ENCODE assay signal across 1 cellular context in the genomic region with DNA sequence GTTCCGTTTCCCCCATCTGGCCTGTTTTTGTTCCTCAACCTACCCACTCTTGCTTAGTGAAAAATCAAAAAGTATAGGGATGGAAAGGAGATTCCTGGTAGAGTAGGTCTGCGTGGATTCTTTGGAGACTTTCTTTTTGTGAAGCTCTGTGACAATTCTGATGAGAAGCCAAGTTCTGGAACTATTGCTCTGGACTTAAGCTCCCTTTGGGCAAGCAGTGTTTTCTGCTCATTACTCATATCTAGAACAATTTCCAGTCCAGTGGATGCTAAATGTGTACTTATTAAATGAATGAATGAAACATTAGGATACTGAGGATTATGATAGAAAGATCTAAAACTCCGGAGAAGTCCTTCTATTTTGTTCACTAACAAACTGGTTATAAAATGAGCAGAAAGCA.
TF ChIP-seq lines count a peak whose summit lies in the region.

No MANE protein-coding gene starts in this region.

TF ChIP-seq in IMR-90, 13 proteins besides CTCF, POLR2A, EP300 and RAD21:
- no peak for TF ChIP-seq FOS (IDR thresholded peaks at IDR 0.05; ENCODE audit: low read depth, low read length)
- TF ChIP-seq, protein P1, sequence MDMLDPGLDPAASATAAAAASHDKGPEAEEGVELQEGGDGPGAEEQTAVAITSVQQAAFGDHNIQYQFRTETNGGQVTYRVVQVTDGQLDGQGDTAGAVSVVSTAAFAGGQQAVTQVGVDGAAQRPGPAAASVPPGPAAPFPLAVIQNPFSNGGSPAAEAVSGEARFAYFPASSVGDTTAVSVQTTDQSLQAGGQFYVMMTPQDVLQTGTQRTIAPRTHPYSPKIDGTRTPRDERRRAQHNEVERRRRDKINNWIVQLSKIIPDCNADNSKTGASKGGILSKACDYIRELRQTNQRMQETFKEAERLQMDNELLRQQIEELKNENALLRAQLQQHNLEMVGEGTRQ (IDR thresholded peaks at IDR 0.05; ENCODE audit: low read depth, low read length): no peak
